ENCODE assay signal across 24 cellular contexts in genomic region chr5:179886190-179886589, GRCh38.
"Had no signal": no experiment of that assay in that cellular context is flagged by ENCODE, and none has a peak within 500 bp of the region (broad histone marks: within the 10 kb centered on the region; RNA-seq: fewer than 3 reads in every experiment).

No MANE protein-coding gene starts in this region.

- H3K4me3 ChIP-seq: coronary artery, spleen, testis, vagina had no signal

- H3K27ac Mint-ChIP-seq: activated B cell treated with CpG ODN at 0.5 μM for 24 hours; activated CD4-positive, alpha-beta T cell treated with anti-CD3 and anti-CD28 coated beads for 36 hours; endodermal cell; memory B cell; natural killer cell treated with Interleukin-12 subunit alpha and Interleukin-12 subunit beta and Interleukin-15 and Interleukin-18, amount 100 ng/mL, for 72 hours; T-helper 1 cell treated with Interleukin-12 subunit alpha and Interleukin-12 subunit beta and Interleukin-4 antibody, amounts not matched to agents 30 μg/mL and 1 μg/mL, for 36 hours; type B pancreatic cell had no signal

- H3K27me3 Mint-ChIP-seq: activated B cell treated with CpG ODN at 0.5 μM for 24 hours; activated CD4-positive, alpha-beta T cell treated with anti-CD3 and anti-CD28 coated beads for 36 hours; activated naive CD8-positive, alpha-beta T cell treated with anti-CD3 and anti-CD28 coated beads, Interleukin-2, amount 10 ng/mL, durations not matched to agents 7 days and 5 days; memory B cell; natural killer cell treated with Interleukin-12 subunit alpha and Interleukin-12 subunit beta and Interleukin-15 and Interleukin-18, amount 100 ng/mL, for 72 hours; type B pancreatic cell had no signal

- H3K4me1 ChIP-seq: spleen, testis, vagina had no signal

- H3K9me3 ChIP-seq: testis had no signal

- H3K4me3 Mint-ChIP-seq: activated B cell treated with CpG ODN at 0.5 μM for 24 hours; activated CD4-positive, alpha-beta T cell treated with anti-CD3 and anti-CD28 coated beads for 36 hours; activated naive CD8-positive, alpha-beta T cell treated with anti-CD3 and anti-CD28 coated beads, Interleukin-2, amount 10 ng/mL, durations not matched to agents 7 days and 5 days; endodermal cell; memory B cell; natural killer cell treated with Interleukin-12 subunit alpha and Interleukin-12 subunit beta and Interleukin-15 and Interleukin-18, amount 100 ng/mL, for 72 hours; T-helper 1 cell treated with Interleukin-12 subunit alpha and Interleukin-12 subunit beta and Interleukin-4 antibody, amounts not matched to agents 30 μg/mL and 1 μg/mL, for 36 hours; type B pancreatic cell had no signal

- H3K27ac ChIP-seq: coronary artery, epithelial cell of prostate, spleen, testis, vagina had no signal

- H3K4me1 Mint-ChIP-seq: activated B cell treated with CpG ODN at 0.5 μM for 24 hours; activated CD4-positive, alpha-beta T cell treated with anti-CD3 and anti-CD28 coated beads for 36 hours; activated naive CD8-positive, alpha-beta T cell treated with anti-CD3 and anti-CD28 coated beads, Interleukin-2, amount 10 ng/mL, durations not matched to agents 7 days and 5 days; endodermal cell; memory B cell had no signal

- ATAC-seq: activated CD4-positive, alpha-beta T cell treated with anti-CD3 and anti-CD28 coated beads for 36 hours had no signal

- H3K27me3 ChIP-seq: spleen, testis, vagina had no signal

- DNase-seq: activated B cell treated with CpG ODN at 0.5 μM for 24 hours; activated CD4-positive, alpha-beta T cell treated with anti-CD3 and anti-CD28 coated beads for 36 hours; activated CD4-positive, alpha-beta T cell treated with anti-CD3 and anti-CD28 coated beads, Interleukin-2, amount 50 U/mL, for 48 hours; activated naive CD4-positive, alpha-beta T cell treated with Interleukin-2 at 50 U/mL for 16 hours; activated naive CD8-positive, alpha-beta T cell treated with anti-CD3 and anti-CD28 coated beads, Interleukin-2, amount 10 ng/mL, durations not matched to agents 7 days and 5 days; activated T-cell treated with anti-CD3 and anti-CD28 coated beads, Interleukin-2, amount 50 U/mL, for 48 hours; amniotic stem cell; cerebellar nuclear complex; endodermal cell; hippocampal formation; nucleus accumbens; retina; stimulated activated CD4-positive, alpha-beta T cell treated with anti-CD3 and anti-CD28 coated beads, Interleukin-4, amount 100 ng/mL, for 1 hour; stimulated activated naive CD4-positive, alpha-beta T cell; T1000; testis had no signal
